ENCODE assay signal across 12 cellular contexts in genomic region chr5:91061946-91062586, GRCh38.
DNase-seq lines count a peak whose midpoint lies in the region; ATAC-seq and TF ChIP-seq lines count a peak whose summit lies in the region.
"Had no signal": no experiment of that assay in that cellular context is flagged by ENCODE, and none has a peak within 500 bp of the region (broad histone marks: within the 10 kb centered on the region; RNA-seq: fewer than 3 reads in every experiment).

No MANE protein-coding gene starts in this region.

- no peak for TF ChIP-seq CTCF in adrenal gland (IDR thresholded peaks at IDR 0.05)
- no peak for TF ChIP-seq CTCF in GM10266 (IDR thresholded peaks at IDR 0.05; ENCODE audit: control insufficient read depth, insufficient read depth, low read depth, missing control alignments)

- H3K4me3 ChIP-seq in adrenal gland = no peak overlapping the region
- H3K4me3 ChIP-seq: neural progenitor cell had no signal

- ATAC-seq in GM18511 (IDR thresholded peaks at IDR 0.05; ENCODE audit: unreplicated experiment) (peak; percentile 63), GM19463 (IDR thresholded peaks at IDR 0.05; ENCODE audit: unreplicated experiment) (peak; percentile 34), HG03378 (IDR thresholded peaks at IDR 0.05; ENCODE audit: unreplicated experiment) (peak; percentile 31), GM21619 (IDR thresholded peaks at IDR 0.05; ENCODE audit: unreplicated experiment) (no peak), GM21515 (IDR thresholded peaks at IDR 0.05; ENCODE audit: unreplicated experiment) (no peak)
- ATAC-seq: Panc1 had no signal

- no peak for TF ChIP-seq POLR2A in adrenal gland (IDR thresholded peaks at IDR 0.05)

- intact Hi-C loops in adrenal gland (cut with DNase I) = no loop called here

- H3K9me3 ChIP-seq in adrenal gland (replicated peaks in 1 of 3) = no peaks in the 10 kb centered on the region

- 44 to 57% (median 50%) methylated on average over 4 of the region's 4 CpGs for WGBS in adrenal gland, 4 donors

- H3K36me3 ChIP-seq in adrenal gland (replicated peaks in 1 of 2) = no peaks in the 10 kb centered on the region
- H3K36me3 ChIP-seq: neural progenitor cell had no signal

- peaks cover 38 to 57% of the 10 kb centered on the region in 2 donors for H3K4me1 ChIP-seq in adrenal gland (replicated peaks in 1 of 2)
- H3K4me1 ChIP-seq: neural progenitor cell had no signal

- DNase-seq in adrenal gland (peak in 1 of 7 donors; percentile 52), GM10266 (ENCODE audit: extremely low spot score) (no peak), GF-D8 (lab: John Stamatoyannopoulos, UW) (no peak)
- DNase-seq: cortex of kidney, NCI-H526 had no signal

- H3K27ac ChIP-seq in adrenal gland = peak overlapping the region; percentile 11 to 87 (median 70)
- H3K27ac ChIP-seq: neural progenitor cell had no signal

- H3K27me3 ChIP-seq in adrenal gland = no peaks in the 10 kb centered on the region
- H3K27me3 ChIP-seq: neural progenitor cell had no signal

Comparison
In these comparisons a context has a peak if more than half of its experiments do, and no peak if none do; other contexts are left out.
1. ATAC-seq: peak in GM18511 (single experiment), GM19463 (single experiment) and HG03378 (single experiment); none in GM21619 (single experiment) and GM21515 (single experiment).